In the genomic region with DNA sequence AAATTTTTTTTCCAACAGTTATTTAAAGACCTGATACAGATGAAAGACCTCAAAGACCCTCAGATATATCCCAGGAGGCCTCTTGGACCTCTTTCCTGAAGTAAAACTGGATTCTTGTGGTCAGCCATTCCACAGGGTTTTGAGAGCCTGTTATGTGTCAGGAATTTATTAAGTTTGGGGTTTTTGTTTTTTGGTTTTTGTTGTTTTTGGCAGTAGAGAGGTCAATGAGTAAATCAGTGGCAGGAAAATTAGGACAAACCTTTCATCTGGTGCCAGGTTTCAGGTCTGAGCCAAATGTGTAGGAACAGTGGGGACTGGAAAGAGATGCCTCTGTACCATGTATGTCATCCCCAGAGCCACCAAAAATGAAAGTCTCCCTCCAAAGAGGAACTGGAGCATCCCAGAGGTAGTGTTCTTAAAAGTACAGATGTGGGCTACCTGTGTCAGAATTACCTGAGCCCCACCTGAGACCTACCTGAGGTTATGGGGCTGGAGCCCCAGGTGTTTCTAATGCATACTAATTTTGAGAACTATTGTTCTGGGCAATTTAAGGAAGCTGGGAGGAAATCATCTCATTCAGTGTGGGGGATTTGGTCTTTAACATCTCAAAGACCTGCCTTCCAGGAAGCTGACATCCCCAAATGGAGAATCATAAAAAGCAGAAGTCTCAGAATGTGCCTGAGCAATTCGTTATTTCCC, we compare ENCODE assay signal across 13 cellular contexts.
DNase-seq lines count a peak whose midpoint lies in the region; ATAC-seq and TF ChIP-seq lines count a peak whose summit lies in the region.
"Had no signal": no experiment of that assay in that cellular context is flagged by ENCODE, and none has a peak within 500 bp of the region (broad histone marks: within the 10 kb centered on the region; RNA-seq: fewer than 3 reads in every experiment).

No MANE protein-coding gene starts in this region.

- peaks cover 34% of the 10 kb centered on the region for H3K4me1 Mint-ChIP-seq in HFFc6 (ENCODE audit: low read depth)
- no peaks in the 10 kb centered on the region for H3K4me1 Mint-ChIP-seq in activated T-cell treated with anti-CD3 and anti-CD28 coated beads, Interleukin-2, amount 50 U/mL, for 4 hours (ENCODE audit: low read depth)
- H3K4me1 Mint-ChIP-seq: stimulated activated effector memory CD8-positive, alpha-beta T cell treated with anti-CD3 and anti-CD28 coated beads, Interleukin-12 subunit alpha, Interleukin-12 subunit beta, amount 100 ng/mL, for 72 hours had no signal

- H3K9me3 ChIP-seq in ascending aorta (no peaks in the 10 kb centered on the region), tibial artery (no peaks in the 10 kb centered on the region)

- no peaks in the 10 kb centered on the region for H3K36me3 ChIP-seq in ascending aorta
- no peaks in the 10 kb centered on the region for H3K36me3 ChIP-seq in tibial artery

- TF ChIP-seq CTCF in HFFc6 (IDR thresholded peaks at IDR 0.05), result no peak
- no peak for TF ChIP-seq CTCF in ascending aorta (IDR thresholded peaks at IDR 0.05)
- TF ChIP-seq CTCF in tibial artery (IDR thresholded peaks at IDR 0.05), result no peak

- intact Hi-C loops in ascending aorta (cut with DNase I), result no loop called here
- intact Hi-C loops in tibial artery (cut with DNase I; ENCODE audit: low total_unique reads), result no loop called here

- H3K27me3 ChIP-seq in ascending aorta (no peaks in the 10 kb centered on the region), tibial artery (no peaks in the 10 kb centered on the region)

- no peak overlapping the region for H3K4me3 ChIP-seq in ascending aorta
- no peak overlapping the region for H3K4me3 ChIP-seq in tibial artery

- DNase-seq in HFFc6 (peak; percentile 50), ascending aorta (ENCODE audit: low spot score in 2 of 2) (no peak), hepatic stellate cell (ENCODE audit: low spot score) (peak; percentile 9), tibial artery (no peak), NCI-H2196 treated with DMSO at 0.1 percent for 48 hours (lab: John Stamatoyannopoulos, UW; ENCODE audit: unreplicated experiment) (no peak)
- DNase-seq in activated T-cell treated with anti-CD3 and anti-CD28 coated beads, Interleukin-2, amount 50 U/mL, for 4 hours, result no peak
- DNase-seq: activated T-cell treated with anti-CD3 and anti-CD28 coated beads for 4 hours; cerebellar nuclear complex; NCI-H82; stimulated activated CD4-positive, alpha-beta T cell treated with anti-CD3 and anti-CD28 coated beads, Interleukin-15, amount 100 ng/mL, for 24 hours; T-helper 2 cell had no signal

- no peaks in the 10 kb centered on the region for H3K27me3 Mint-ChIP-seq in HFFc6 (ENCODE audit: insufficient read depth)
- H3K27me3 Mint-ChIP-seq in activated T-cell treated with anti-CD3 and anti-CD28 coated beads, Interleukin-2, amount 50 U/mL, for 4 hours (ENCODE audit: low read depth), result peaks cover 3% of the 10 kb centered on the region

- peaks cover 0 to 16% of the 10 kb centered on the region in 2 donors for H3K4me1 ChIP-seq in ascending aorta
- peaks cover 0 to 32% (median 16%) of the 10 kb centered on the region in 4 donors for H3K4me1 ChIP-seq in tibial artery

- H3K4me3 Mint-ChIP-seq in HFFc6, result 0 out of 2 replicates have a peak overlapping the region, but pooled peaks have one; percentile 1
- H3K4me3 Mint-ChIP-seq in activated T-cell treated with anti-CD3 and anti-CD28 coated beads, Interleukin-2, amount 50 U/mL, for 4 hours, result no peak overlapping the region
- H3K4me3 Mint-ChIP-seq: stimulated activated effector memory CD8-positive, alpha-beta T cell treated with anti-CD3 and anti-CD28 coated beads, Interleukin-12 subunit alpha, Interleukin-12 subunit beta, amount 100 ng/mL, for 72 hours had no signal

- H3K27ac Mint-ChIP-seq in HFFc6, result peak overlapping the region; percentile 55
- H3K27ac Mint-ChIP-seq: stimulated activated effector memory CD8-positive, alpha-beta T cell treated with anti-CD3 and anti-CD28 coated beads, Interleukin-12 subunit alpha, Interleukin-12 subunit beta, amount 100 ng/mL, for 72 hours had no signal

- no peaks in the 10 kb centered on the region for H3K36me3 Mint-ChIP-seq in HFFc6 (ENCODE audit: low read depth)
- H3K36me3 Mint-ChIP-seq in activated T-cell treated with anti-CD3 and anti-CD28 coated beads, Interleukin-2, amount 50 U/mL, for 4 hours (ENCODE audit: insufficient read depth), result no peaks in the 10 kb centered on the region
- H3K36me3 Mint-ChIP-seq: stimulated activated effector memory CD8-positive, alpha-beta T cell treated with anti-CD3 and anti-CD28 coated beads, Interleukin-12 subunit alpha, Interleukin-12 subunit beta, amount 100 ng/mL, for 72 hours had no signal

- ATAC-seq in activated T-cell treated with anti-CD3 and anti-CD28 coated beads, Interleukin-2, amount 50 U/mL, for 4 hours, result no peak
- no peak for ATAC-seq in HG03196 (IDR thresholded peaks at IDR 0.05; ENCODE audit: unreplicated experiment)
- ATAC-seq: stimulated activated effector memory CD8-positive, alpha-beta T cell treated with anti-CD3 and anti-CD28 coated beads, Interleukin-12 subunit alpha, Interleukin-12 subunit beta, amount 100 ng/mL, for 72 hours had no signal

- H3K9me3 Mint-ChIP-seq in HFFc6, result no peaks in the 10 kb centered on the region
- H3K9me3 Mint-ChIP-seq in activated T-cell treated with anti-CD3 and anti-CD28 coated beads, Interleukin-2, amount 50 U/mL, for 4 hours, result no peaks in the 10 kb centered on the region
- H3K9me3 Mint-ChIP-seq: stimulated activated effector memory CD8-positive, alpha-beta T cell treated with anti-CD3 and anti-CD28 coated beads, Interleukin-12 subunit alpha, Interleukin-12 subunit beta, amount 100 ng/mL, for 72 hours had no signal

- H3K27ac ChIP-seq in ascending aorta, result peak overlapping the region; percentile 71 to 75
- H3K27ac ChIP-seq in tibial artery, result peak overlapping the region; percentile 81 to 84

Comparison
In these comparisons a context has a peak if more than half of its experiments do, and no peak if none do; other contexts are left out.
1. DNase-seq: peak in HFFc6 (single experiment) and hepatic stellate cell (single experiment); none in ascending aorta (0 of 2), tibial artery (0 of 2), activated T-cell treated with anti-CD3 and anti-CD28 coated beads, Interleukin-2, amount 50 U/mL, for 4 hours (single experiment) and NCI-H2196 treated with DMSO at 0.1 percent for 48 hours (single experiment).